Comparison of ENCODE assay signal across 16 cellular contexts in the genomic region with DNA sequence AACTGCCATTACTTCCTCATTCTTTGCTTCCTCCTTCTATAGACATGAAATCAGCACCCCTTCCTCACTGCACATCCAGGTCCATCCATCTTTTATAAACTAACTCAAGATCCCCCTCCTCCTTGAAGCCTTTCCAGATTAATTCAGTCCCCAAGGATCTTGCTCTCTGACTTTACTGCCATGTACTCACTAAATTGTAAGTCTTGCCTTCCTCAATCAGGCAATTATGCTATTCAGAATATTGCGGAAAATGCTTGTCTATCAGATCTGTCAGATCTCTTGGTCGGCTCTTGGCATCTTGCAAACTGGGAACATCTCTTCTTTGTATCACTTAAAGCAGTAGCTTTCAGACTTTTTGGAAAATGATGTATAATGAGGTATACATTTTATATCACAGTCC. TPM values are rescaled to one million over a fixed set of nuclear protein-coding genes. Genes with fewer than 3 reads are reported as not detected.
DNase-seq lines count a peak whose midpoint lies in the region; ATAC-seq lines count a peak whose summit lies in the region.
"Had no signal": no experiment of that assay in that cellular context is flagged by ENCODE, and none has a peak within 500 bp of the region (broad histone marks: within the 10 kb centered on the region; RNA-seq: fewer than 3 reads in every experiment).

No MANE protein-coding gene starts in this region.

- ATAC-seq in T-cell (replicated peaks in 1 of 4) (no peak), HG02798 (IDR thresholded peaks at IDR 0.05; ENCODE audit: poor library complexity, unreplicated experiment) (no peak)
- ATAC-seq: foreskin keratinocyte had no signal

- peaks cover 73% of the 10 kb centered on the region for H3K4me1 ChIP-seq in mononuclear cell (ENCODE audit: insufficient read depth, low read length)
- H3K4me1 ChIP-seq: ascending aorta, foreskin keratinocyte had no signal

- POLR2A ChIA-PET in T-cell (lab: Charles Lee), result interaction anchor here in 1 of 2 donors (3.1 kb wide), 1 partner anchor 10 kb away, joined by 11 read pairs; no protein-coding TSS in a partner anchor

- H3K9me3 Mint-ChIP-seq in activated T-cell treated with anti-CD3 and anti-CD28 coated beads, Interleukin-2, amount 50 U/mL, for 24 hours, result no peaks in the 10 kb centered on the region
- H3K9me3 Mint-ChIP-seq in T-cell, result no peaks in the 10 kb centered on the region

- H3K36me3 Mint-ChIP-seq in activated T-cell treated with anti-CD3 and anti-CD28 coated beads, Interleukin-2, amount 50 U/mL, for 24 hours (ENCODE audit: low read depth), result peaks cover 16% of the 10 kb centered on the region
- no peaks in the 10 kb centered on the region for H3K36me3 Mint-ChIP-seq in T-cell

- no peaks in the 10 kb centered on the region for H3K9me3 ChIP-seq in mononuclear cell (ENCODE audit: low read depth, low read length)
- H3K9me3 ChIP-seq: ascending aorta had no signal

- peak overlapping the region; percentile 10 for H3K4me3 ChIP-seq in mononuclear cell (ENCODE audit: low read length)
- H3K4me3 ChIP-seq: ascending aorta, SK-N-MC had no signal

- no peak for DNase-seq in activated T-cell treated with anti-CD3 and anti-CD28 coated beads, Interleukin-2, amount 50 U/mL, for 24 hours
- DNase-seq in activated T-cell treated with anti-CD3 and anti-CD28 coated beads for 4 hours (no peak), GF-D8 (lab: John Stamatoyannopoulos, UW) (peak; percentile 8), T-cell (no peak), EL (no peak), NCI-H1105 treated with DMSO at 0.1 percent for 48 hours (lab: John Stamatoyannopoulos, UW) (no peak)
- DNase-seq: effector CD4-positive, alpha-beta T cell; foreskin keratinocyte; H7; midbrain; NCI-H1092 had no signal

- H3K4me3 Mint-ChIP-seq in activated T-cell treated with anti-CD3 and anti-CD28 coated beads, Interleukin-2, amount 50 U/mL, for 24 hours, result peak overlapping the region; percentile 80
- peak overlapping the region; percentile 59 to 90 (median 64) for H3K4me3 Mint-ChIP-seq in T-cell

- H3K27ac Mint-ChIP-seq in activated T-cell treated with anti-CD3 and anti-CD28 coated beads, Interleukin-2, amount 50 U/mL, for 24 hours, result peak overlapping the region; percentile 92
- peak overlapping the region; percentile 92 to 96 for H3K27ac Mint-ChIP-seq in T-cell
- H3K27ac Mint-ChIP-seq: progenitor cell of endocrine pancreas had no signal

- no peaks in the 10 kb centered on the region for H3K27me3 ChIP-seq in mononuclear cell (ENCODE audit: insufficient read depth, low read length)
- H3K27me3 ChIP-seq: ascending aorta had no signal

- H3K27me3 Mint-ChIP-seq in activated T-cell treated with anti-CD3 and anti-CD28 coated beads, Interleukin-2, amount 50 U/mL, for 24 hours, result no peaks in the 10 kb centered on the region
- H3K27me3 Mint-ChIP-seq in T-cell, result no peaks in the 10 kb centered on the region
- H3K27me3 Mint-ChIP-seq: progenitor cell of endocrine pancreas had no signal

- CTCF ChIA-PET in T-cell (lab: Charles Lee), result interaction anchor here in 1 of 2 donors (0.7 to 2.0 kb wide), 3 partner anchors 50 to 140 kb away, joined by 3 to 8 read pairs (median 4); no protein-coding TSS in a partner anchor

- H3K4me1 Mint-ChIP-seq in activated T-cell treated with anti-CD3 and anti-CD28 coated beads, Interleukin-2, amount 50 U/mL, for 24 hours (ENCODE audit: low read depth), result peaks cover 77% of the 10 kb centered on the region
- peaks cover 75 to 88% (median 80%) of the 10 kb centered on the region in 3 donors for H3K4me1 Mint-ChIP-seq in T-cell

RNA-seq across cellular contexts. Expression of a gene that starts 3.6 kb away (rescaled TPM):
- total RNA-seq in T-cell (10 to 100 TPM; 17.4 to 56.1 (median 23.0) TPM), mononuclear cell (51.6 TPM)
- total RNA-seq: foreskin keratinocyte had no signal
